1 cellular context compared by ENCODE assay signal in genomic region chr10:1011696-1012095, GRCh38.
TF ChIP-seq lines count a peak whose summit lies in the region.

No MANE protein-coding gene starts in this region.

TF ChIP-seq in WTC11, 78 proteins besides CTCF, POLR2A, EP300 and RAD21:
- TF ChIP-seq ZNF532 (CRISPR knock-in tag; IDR thresholded peaks at IDR 0.05; ENCODE audit: borderline replicate concordance) (no peak), ZBTB43 (CRISPR knock-in tag; IDR thresholded peaks at IDR 0.05) (no peak), USF2 (CRISPR knock-in tag; IDR thresholded peaks at IDR 0.05) (no peak), SOX15 (CRISPR knock-in tag; IDR thresholded peaks at IDR 0.05) (no peak), TP53 (CRISPR knock-in tag; IDR thresholded peaks at IDR 0.05) (no peak), FOXP4 (CRISPR knock-in tag; IDR thresholded peaks at IDR 0.05) (no peak), AFF4 (CRISPR knock-in tag; IDR thresholded peaks at IDR 0.05; ENCODE audit: borderline replicate concordance) (no peak), MYBL2 (CRISPR knock-in tag; IDR thresholded peaks at IDR 0.05) (no peak), ATF1 (CRISPR knock-in tag; IDR thresholded peaks at IDR 0.05) (no peak), NFATC4 (CRISPR knock-in tag; IDR thresholded peaks at IDR 0.05) (no peak)
